Comparison of ENCODE assay signal across 28 cellular contexts in the genomic region with DNA sequence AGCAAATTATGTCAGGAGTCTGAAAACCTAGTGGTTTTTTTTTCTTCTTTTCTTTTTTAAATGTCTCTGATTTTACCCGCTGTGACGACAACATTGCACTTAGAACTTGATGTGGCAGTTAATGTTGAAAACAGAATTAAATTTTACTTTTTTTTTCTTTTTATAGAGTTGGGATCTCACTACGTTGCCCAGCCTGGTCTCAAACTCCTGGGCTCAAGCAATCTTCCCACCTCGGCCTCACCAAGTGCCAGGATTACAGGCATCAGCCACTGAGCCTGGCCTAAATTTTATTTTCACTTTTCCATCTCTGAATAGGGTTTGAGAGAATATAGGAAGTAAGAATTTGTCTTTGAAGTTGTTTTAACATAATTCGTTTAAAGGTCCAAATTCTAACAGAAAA.
"Had no signal": no experiment of that assay in that cellular context is flagged by ENCODE, and none has a peak within 500 bp of the region (broad histone marks: within the 10 kb centered on the region; RNA-seq: fewer than 3 reads in every experiment).

No MANE protein-coding gene starts in this region.

- H3K27me3 ChIP-seq: brain microvascular endothelial cell, esophagus muscularis mucosa, foreskin keratinocyte, gastrocnemius medialis, heart left ventricle had no signal

- H3K27ac Mint-ChIP-seq: activated CD4-positive, alpha-beta T cell treated with anti-CD3 and anti-CD28 coated beads, Interleukin-2, amount 10 ng/mL, durations not matched to agents 7 days and 5 days; activated naive CD4-positive, alpha-beta T cell treated with anti-CD3 and anti-CD28 coated beads, Interleukin-2, amount 10 ng/mL, durations not matched to agents 7 days and 5 days; activated naive CD8-positive, alpha-beta T cell treated with anti-CD3 and anti-CD28 coated beads, Interleukin-2, amount 10 ng/mL, durations not matched to agents 7 days and 5 days; WTC11 had no signal

- H3K4me1 ChIP-seq: esophagus muscularis mucosa, foreskin keratinocyte, gastrocnemius medialis, heart left ventricle had no signal

- FAIRE-seq: astrocyte, colon had no signal

- H3K4me1 Mint-ChIP-seq: activated naive CD4-positive, alpha-beta T cell treated with anti-CD3 and anti-CD28 coated beads, Interleukin-2, amount 10 ng/mL, durations not matched to agents 7 days and 5 days; WTC11 had no signal

- H3K4me3 ChIP-seq: esophagus muscularis mucosa, gastrocnemius medialis, heart left ventricle had no signal

- H3K9me3 ChIP-seq: esophagus muscularis mucosa, gastrocnemius medialis, heart left ventricle had no signal

- H3K27me3 Mint-ChIP-seq: activated CD4-positive, alpha-beta T cell treated with anti-CD3 and anti-CD28 coated beads, Interleukin-2, amount 10 ng/mL, durations not matched to agents 7 days and 5 days; activated naive CD4-positive, alpha-beta T cell treated with anti-CD3 and anti-CD28 coated beads, Interleukin-2, amount 10 ng/mL, durations not matched to agents 7 days and 5 days; activated naive CD8-positive, alpha-beta T cell treated with anti-CD3 and anti-CD28 coated beads, Interleukin-2, amount 10 ng/mL, durations not matched to agents 7 days and 5 days; activated T-helper 17 cell treated with anti-CD3 and anti-CD28 coated beads, Interleukin-2, amount 50 U/mL, for 72 hours; effector memory CD8-positive, alpha-beta T cell had no signal

- ATAC-seq: activated T-helper 17 cell treated with anti-CD3 and anti-CD28 coated beads, Interleukin-2, amount 50 U/mL, for 72 hours; effector memory CD8-positive, alpha-beta T cell; foreskin keratinocyte; gastrocnemius medialis; heart left ventricle; WTC11 had no signal

- H3K4me3 Mint-ChIP-seq: activated CD4-positive, alpha-beta T cell treated with anti-CD3 and anti-CD28 coated beads, Interleukin-2, amount 10 ng/mL, durations not matched to agents 7 days and 5 days; activated naive CD4-positive, alpha-beta T cell treated with anti-CD3 and anti-CD28 coated beads, Interleukin-2, amount 10 ng/mL, durations not matched to agents 7 days and 5 days; activated naive CD8-positive, alpha-beta T cell treated with anti-CD3 and anti-CD28 coated beads, Interleukin-2, amount 10 ng/mL, durations not matched to agents 7 days and 5 days; activated T-helper 17 cell treated with anti-CD3 and anti-CD28 coated beads, Interleukin-2, amount 50 U/mL, for 72 hours; effector memory CD8-positive, alpha-beta T cell; WTC11 had no signal

- H3K9me3 Mint-ChIP-seq: activated CD4-positive, alpha-beta T cell treated with anti-CD3 and anti-CD28 coated beads, Interleukin-2, amount 10 ng/mL, durations not matched to agents 7 days and 5 days; activated naive CD4-positive, alpha-beta T cell treated with anti-CD3 and anti-CD28 coated beads, Interleukin-2, amount 10 ng/mL, durations not matched to agents 7 days and 5 days; activated naive CD8-positive, alpha-beta T cell treated with anti-CD3 and anti-CD28 coated beads, Interleukin-2, amount 10 ng/mL, durations not matched to agents 7 days and 5 days; activated T-helper 17 cell treated with anti-CD3 and anti-CD28 coated beads, Interleukin-2, amount 50 U/mL, for 72 hours; effector memory CD8-positive, alpha-beta T cell had no signal

- H3K27ac ChIP-seq: brain microvascular endothelial cell, esophagus muscularis mucosa, foreskin keratinocyte, gastrocnemius medialis, heart left ventricle had no signal

- DNase-seq: activated CD4-positive, alpha-beta T cell treated with anti-CD3 and anti-CD28 coated beads for 1 hour; activated CD4-positive, alpha-beta T cell treated with anti-CD3 and anti-CD28 coated beads for 4 hours; activated CD4-positive, alpha-beta T cell treated with anti-CD3 and anti-CD28 coated beads, Interleukin-2, amount 10 ng/mL, durations not matched to agents 7 days and 5 days; activated CD4-positive, alpha-beta T cell treated with anti-CD3 and anti-CD28 coated beads, Interleukin-2, amount 50 U/mL, for 48 hours; activated CD8-positive, alpha-beta memory T cell treated with anti-CD3 and anti-CD28 coated beads, Interleukin-2, amount 50 U/mL, for 48 hours; activated effector memory CD4-positive, alpha-beta T cell treated with Interleukin-2 at 50 U/mL for 16 hours; activated gamma-delta T cell treated with Interleukin-2 at 50 U/mL for 16 hours; activated naive CD4-positive, alpha-beta T cell treated with anti-CD3 and anti-CD28 coated beads, Interleukin-2, amount 10 ng/mL, durations not matched to agents 7 days and 5 days; activated naive CD8-positive, alpha-beta T cell treated with anti-CD3 and anti-CD28 coated beads, Interleukin-2, amount 10 ng/mL, durations not matched to agents 7 days and 5 days; amniotic stem cell; anterior cingulate cortex; brain microvascular endothelial cell; caudate nucleus; cortex of kidney; dermis blood vessel endothelial cell; effector CD4-positive, alpha-beta T cell; effector memory CD8-positive, alpha-beta T cell; erythroblast; foreskin keratinocyte; gastrocnemius medialis; glutamatergic neuron; heart left ventricle; T-helper 2 cell had no signal
